Comparison of ENCODE assay signal across 8 cellular contexts in genomic region chr16:85303354-85303883, GRCh38.
DNase-seq lines count a peak whose midpoint lies in the region; ATAC-seq and FAIRE-seq lines count a peak whose summit lies in the region.

No MANE protein-coding gene starts in this region.

- in situ Hi-C loops in HAP-1 (cut with MboI; ENCODE audit: low sequenced_read_pairs): no loop called here

- intact Hi-C loops in left cardiac atrium (cut with DNase I): loop anchor here in 1 of 2 donors (5.0 to 10.0 kb wide), 2 partner anchors 89 to 311 kb away; partner anchors contain the start of gene GSE1

- H3K9me3 ChIP-seq in HAP-1: no peaks in the 10 kb centered on the region
- no peaks in the 10 kb centered on the region for H3K9me3 ChIP-seq in small intestine (ENCODE audit: control insufficient read depth, low read depth)

- H3K36me3 ChIP-seq in HAP-1 (replicated peaks) (no peaks in the 10 kb centered on the region), small intestine (ENCODE audit: control insufficient read depth in 2 of 2, insufficient read depth in 2 of 2, low read length in 2 of 2) (no peaks in the 10 kb centered on the region)

- H3K4me3 ChIP-seq in HAP-1: peak overlapping the region; percentile 15
- no peak overlapping the region for H3K4me3 ChIP-seq in small intestine (ENCODE audit: low read depth in 1 of 2, low read length in 2 of 2)

- peaks cover 3% of the 10 kb centered on the region; the same call in 1 of the 2 replicates for H3K4me1 ChIP-seq in HAP-1
- no peaks in the 10 kb centered on the region for H3K4me1 ChIP-seq in small intestine (ENCODE audit: control insufficient read depth in 2 of 2, insufficient read depth in 1 of 2, low read depth in 1 of 2, low read length in 1 of 2)

- 42 to 51% (median 43%) methylated on average over 30 to 36 of the region's 36 CpGs for WGBS in small intestine, 3 donors

- FAIRE-seq in small intestine (lab: Jason Lieb, UNC): no peak

- no peak overlapping the region for H3K27ac ChIP-seq in small intestine (ENCODE audit: low read depth in 1 of 2, low read length in 1 of 2)

- H3K27me3 ChIP-seq in HAP-1 (ENCODE audit: low read depth) (no peaks in the 10 kb centered on the region), small intestine (ENCODE audit: control insufficient read depth in 2 of 2, insufficient read depth in 2 of 2, low read length in 2 of 2) (no peaks in the 10 kb centered on the region)

- ATAC-seq in left cardiac atrium (peak; percentile 38 to 50), HG03342 (IDR thresholded peaks at IDR 0.05; ENCODE audit: unreplicated experiment) (no peak)

- DNase-seq in HAP-1 (ENCODE audit: low spot score in 2 of 2) (peak; percentile 54 to 88), SHP77 treated with DMSO at 0.1 percent for 48 hours (lab: John Stamatoyannopoulos, UW) (peak; percentile 48), left cardiac atrium (peak; percentile 76), small intestine (peak; percentile 46), middle frontal gyrus (ENCODE audit: extremely low spot score, low spot score) (no peak), SIG-M5 (lab: John Stamatoyannopoulos, UW) (no peak)
- peak; percentile 65 to 73 (median 68) for DNase-seq in activated naive CD4-positive, alpha-beta T cell (lab: John Stamatoyannopoulos, UW)

Comparison
In these comparisons a context has a peak if more than half of its experiments do, and no peak if none do; other contexts are left out.
1. DNase-seq: peak in HAP-1 (2 of 2), SHP77 treated with DMSO at 0.1 percent for 48 hours (single experiment), activated naive CD4-positive, alpha-beta T cell (4 of 4), left cardiac atrium (single experiment) and small intestine (single experiment); none in middle frontal gyrus (single experiment) and SIG-M5 (single experiment).